Comparison of ENCODE assay signal across 20 cellular contexts in genomic region chr4:94251094-94251493, GRCh38.
"Had no signal": no experiment of that assay in that cellular context is flagged by ENCODE, and none has a peak within 500 bp of the region (broad histone marks: within the 10 kb centered on the region; RNA-seq: fewer than 3 reads in every experiment).

No MANE protein-coding gene starts in this region.

- H3K27ac ChIP-seq: dorsolateral prefrontal cortex, heart left ventricle, neutrophil, psoas muscle, stomach, thoracic aorta, transverse colon had no signal

- H3K9me3 Mint-ChIP-seq: naive thymus-derived CD4-positive, alpha-beta T cell had no signal

- H3K4me3 Mint-ChIP-seq: naive thymus-derived CD4-positive, alpha-beta T cell had no signal

- H3K27me3 Mint-ChIP-seq: naive thymus-derived CD4-positive, alpha-beta T cell had no signal

- H3K4me1 ChIP-seq: psoas muscle, stomach, transverse colon had no signal

- H3K27ac Mint-ChIP-seq: naive thymus-derived CD4-positive, alpha-beta T cell had no signal

- H3K9me3 ChIP-seq: heart left ventricle, neutrophil, psoas muscle, stomach, thoracic aorta, transverse colon had no signal

- H3K27me3 ChIP-seq: dorsolateral prefrontal cortex, heart left ventricle, neutrophil, stomach, transverse colon had no signal

- H3K4me3 ChIP-seq: dorsolateral prefrontal cortex, heart left ventricle, psoas muscle, stomach, thoracic aorta, transverse colon had no signal

- DNase-seq: cortex of kidney; dorsolateral prefrontal cortex; effector CD8-positive, alpha-beta T cell; heart left ventricle; hippocampal formation; kidney glomerular epithelial cell; mammary epithelial cell; naive thymus-derived CD4-positive, alpha-beta T cell; psoas muscle; stimulated activated CD4-positive, alpha-beta T cell treated with anti-CD3 and anti-CD28 coated beads, Interleukin-2, amount 100 ng/mL, for 24 hours; stimulated activated CD4-positive, alpha-beta T cell treated with anti-CD3 and anti-CD28 coated beads, Interleukin-4, amount 100 ng/mL, for 4 hours; stimulated activated naive CD4-positive, alpha-beta T cell; stomach; substantia nigra; transverse colon had no signal

- FAIRE-seq: frontal cortex had no signal

- ATAC-seq: esophagus mucosa; heart left ventricle; naive thymus-derived CD4-positive, alpha-beta T cell; psoas muscle; sciatic nerve had no signal
